In genomic region chr4:113162089-113162488, GRCh38 we compare ENCODE assay signal across 30 cellular contexts.
DNase-seq lines count a peak whose midpoint lies in the region; ATAC-seq and TF ChIP-seq lines count a peak whose summit lies in the region.
"Had no signal": no experiment of that assay in that cellular context is flagged by ENCODE, and none has a peak within 500 bp of the region (broad histone marks: within the 10 kb centered on the region; RNA-seq: fewer than 3 reads in every experiment).

No MANE protein-coding gene starts in this region.

- no peak overlapping the region for H3K9ac ChIP-seq in subcutaneous abdominal adipose tissue (ENCODE audit: low read length in 5 of 5)
- H3K9ac ChIP-seq: parathyroid adenoma had no signal

- intact Hi-C loops in MCF 10A (cut with micrococcal nuclease) (no loop called here), breast epithelium (cut with DNase I; ENCODE audit: low total_unique reads) (no loop called here)

- H3K27ac ChIP-seq in breast epithelium (peak overlapping the region in 1 of 2 donors; percentile 67), subcutaneous abdominal adipose tissue (ENCODE audit: low read depth, low read length) (peak overlapping the region; percentile 39)
- H3K27ac ChIP-seq: 22Rv1, cardiac muscle cell, parathyroid adenoma, RWPE1, upper lobe of right lung, WERI-Rb-1 had no signal

- ATAC-seq in HG02970 (IDR thresholded peaks at IDR 0.05; ENCODE audit: low FRiP score, unreplicated experiment) (no peak), HG02840 (IDR thresholded peaks at IDR 0.05; ENCODE audit: low FRiP score, unreplicated experiment) (no peak)
- ATAC-seq: activated CD8-positive, alpha-beta memory T cell treated with anti-CD3 and anti-CD28 coated beads, Interleukin-2, amount 10 ng/mL, durations not matched to agents 7 days and 5 days; activated T-cell treated with anti-CD3 and anti-CD28 coated beads, Interleukin-2, amount 50 U/mL, for 72 hours; HepG2; left colon; natural killer cell; upper lobe of right lung had no signal

- H3K27me3 Mint-ChIP-seq in MCF 10A (ENCODE audit: insufficient read depth, unreplicated experiment), result no peaks in the 10 kb centered on the region
- H3K27me3 Mint-ChIP-seq: activated CD8-positive, alpha-beta memory T cell treated with anti-CD3 and anti-CD28 coated beads, Interleukin-2, amount 10 ng/mL, durations not matched to agents 7 days and 5 days; CD4-positive, alpha-beta T cell; dendritic cell treated with granulocyte-macrophage colony-stimulating factor and Interleukin-4, amounts not matched to agents 40 ng/mL and 50 ng/mL, for 4 days had no signal

- no peaks in the 10 kb centered on the region for H3K36me3 Mint-ChIP-seq in MCF 10A (ENCODE audit: insufficient read depth, unreplicated experiment)
- H3K36me3 Mint-ChIP-seq: activated CD8-positive, alpha-beta memory T cell treated with anti-CD3 and anti-CD28 coated beads, Interleukin-2, amount 10 ng/mL, durations not matched to agents 7 days and 5 days; natural killer cell had no signal

- CTCF ChIA-PET in MCF 10A (lab: Yijun Ruan, JAX), result no interaction called here

- no peaks in the 10 kb centered on the region for H3K9me3 ChIP-seq in breast epithelium
- no peaks in the 10 kb centered on the region for H3K9me3 ChIP-seq in subcutaneous abdominal adipose tissue (ENCODE audit: control insufficient read depth in 5 of 5, low read length in 5 of 5)
- no peaks in the 10 kb centered on the region for H3K9me3 ChIP-seq in HAP-1
- H3K9me3 ChIP-seq: upper lobe of right lung had no signal

- in situ Hi-C loops in HAP-1 (cut with MboI; ENCODE audit: low sequenced_read_pairs), result no loop called here

- no peak overlapping the region for H3K4me3 ChIP-seq in breast epithelium
- H3K4me3 ChIP-seq in choroid plexus epithelial cell (ENCODE audit: low read depth, low read length), result no peak overlapping the region
- H3K4me3 ChIP-seq in subcutaneous abdominal adipose tissue (ENCODE audit: low read depth in 1 of 5, low read length in 5 of 5), result no peak overlapping the region
- H3K4me3 ChIP-seq in HAP-1, result no peak overlapping the region
- H3K4me3 ChIP-seq: cardiac muscle cell, upper lobe of right lung had no signal

- H3K4me1 ChIP-seq in breast epithelium (no peaks in the 10 kb centered on the region), subcutaneous abdominal adipose tissue (ENCODE audit: control insufficient read depth in 5 of 5, insufficient read depth in 5 of 5, low read length in 5 of 5) (peaks cover 0 to 11% (median 5%) of the 10 kb centered on the region in 5 donors), HAP-1 (peaks cover 12% of the 10 kb centered on the region)
- H3K4me1 ChIP-seq: parathyroid adenoma, upper lobe of right lung had no signal

- DNase-seq in MCF 10A (ENCODE audit: unreplicated experiment), result peak; percentile 27
- no peak for DNase-seq in breast epithelium (ENCODE audit: low spot score in 2 of 2)
- peak; percentile 15 for DNase-seq in choroid plexus epithelial cell (ENCODE audit: low read depth)
- peak; percentile 6 for DNase-seq in iris pigment epithelial cell (ENCODE audit: low read depth)
- no peak for DNase-seq in HAP-1 (ENCODE audit: low spot score in 2 of 2)
- DNase-seq: activated CD4-positive, alpha-beta T cell treated with anti-CD3 and anti-CD28 coated beads, Interleukin-2, amount 50 U/mL, for 1 hour; activated CD8-positive, alpha-beta memory T cell treated with anti-CD3 and anti-CD28 coated beads, Interleukin-2, amount 10 ng/mL, durations not matched to agents 7 days and 5 days; activated naive CD4-positive, alpha-beta T cell treated with Interleukin-2 at 50 U/mL for 16 hours; activated T-cell treated with anti-CD3 and anti-CD28 coated beads, Interleukin-2, amount 50 U/mL, for 72 hours; amygdala; CD4-positive, alpha-beta T cell; Kasumi-1; left colon; midbrain; natural killer cell; NCI-H1048; NCI-H187; NCI-H2171 treated with DMSO at 0.1 percent for 48 hours; NCI-H526 treated with DMSO at 0.1 percent for 48 hours; upper lobe of right lung; WERI-Rb-1 had no signal

- H3K9me3 Mint-ChIP-seq in MCF 10A (ENCODE audit: unreplicated experiment), result no peaks in the 10 kb centered on the region
- H3K9me3 Mint-ChIP-seq: activated T-cell treated with anti-CD3 and anti-CD28 coated beads, Interleukin-2, amount 50 U/mL, for 72 hours; CD4-positive, alpha-beta T cell; dendritic cell treated with granulocyte-macrophage colony-stimulating factor and Interleukin-4, amounts not matched to agents 40 ng/mL and 50 ng/mL, for 4 days; natural killer cell had no signal

- TF ChIP-seq POLR2A in breast epithelium (IDR thresholded peaks at IDR 0.05), result no peak

- TF ChIP-seq CTCF in MCF 10A (IDR thresholded peaks at IDR 0.05; ENCODE audit: unreplicated experiment), result no peak
- no peak for TF ChIP-seq CTCF in breast epithelium (IDR thresholded peaks at IDR 0.05)
- TF ChIP-seq CTCF in choroid plexus epithelial cell (conservative IDR thresholded peaks at IDR 0.05; ENCODE audit: low read depth, low read length), result no peak

- no peak overlapping the region for H3K4me3 Mint-ChIP-seq in MCF 10A (ENCODE audit: unreplicated experiment)
- H3K4me3 Mint-ChIP-seq: activated CD8-positive, alpha-beta memory T cell treated with anti-CD3 and anti-CD28 coated beads, Interleukin-2, amount 10 ng/mL, durations not matched to agents 7 days and 5 days; activated T-cell treated with anti-CD3 and anti-CD28 coated beads, Interleukin-2, amount 50 U/mL, for 72 hours; CD4-positive, alpha-beta T cell; dendritic cell treated with granulocyte-macrophage colony-stimulating factor and Interleukin-4, amounts not matched to agents 40 ng/mL and 50 ng/mL, for 4 days; natural killer cell had no signal

- H3K4me1 Mint-ChIP-seq in MCF 10A (ENCODE audit: insufficient read depth, unreplicated experiment), result peaks cover 23% of the 10 kb centered on the region
- H3K4me1 Mint-ChIP-seq: activated CD8-positive, alpha-beta memory T cell treated with anti-CD3 and anti-CD28 coated beads, Interleukin-2, amount 10 ng/mL, durations not matched to agents 7 days and 5 days; natural killer cell had no signal

- H3K36me3 ChIP-seq in breast epithelium, result no peaks in the 10 kb centered on the region
- no peaks in the 10 kb centered on the region for H3K36me3 ChIP-seq in subcutaneous abdominal adipose tissue (ENCODE audit: control insufficient read depth in 5 of 5, insufficient read depth in 5 of 5, low read length in 5 of 5)
- no peaks in the 10 kb centered on the region for H3K36me3 ChIP-seq in HAP-1 (replicated peaks)
- H3K36me3 ChIP-seq: cardiac muscle cell, upper lobe of right lung, WERI-Rb-1 had no signal

- peak overlapping the region; percentile 88 for H3K27ac Mint-ChIP-seq in MCF 10A (ENCODE audit: low read depth, unreplicated experiment)
- H3K27ac Mint-ChIP-seq: activated CD8-positive, alpha-beta memory T cell treated with anti-CD3 and anti-CD28 coated beads, Interleukin-2, amount 10 ng/mL, durations not matched to agents 7 days and 5 days; activated T-cell treated with anti-CD3 and anti-CD28 coated beads, Interleukin-2, amount 50 U/mL, for 72 hours; CD4-positive, alpha-beta T cell; dendritic cell treated with granulocyte-macrophage colony-stimulating factor and Interleukin-4, amounts not matched to agents 40 ng/mL and 50 ng/mL, for 4 days; natural killer cell had no signal

- no peaks in the 10 kb centered on the region for H3K27me3 ChIP-seq in breast epithelium
- H3K27me3 ChIP-seq in subcutaneous abdominal adipose tissue (ENCODE audit: control insufficient read depth in 5 of 5, insufficient read depth in 4 of 5, low read length in 5 of 5), result no peaks in the 10 kb centered on the region
- no peaks in the 10 kb centered on the region for H3K27me3 ChIP-seq in HAP-1 (ENCODE audit: low read depth)
- H3K27me3 ChIP-seq: cardiac muscle cell, upper lobe of right lung had no signal

- no TSS peak for BruUV-seq in MCF 10A (replicated peaks; lab: Mats Ljungman, UMichigan)

- POLR2A ChIA-PET in MCF 10A (lab: Yijun Ruan, JAX), result no interaction called here

Comparison
In these comparisons a context has a peak if more than half of its experiments do, and no peak if none do; other contexts are left out.
1. DNase-seq: peak in MCF 10A (single experiment), choroid plexus epithelial cell (single experiment) and iris pigment epithelial cell (single experiment); none in breast epithelium (0 of 2) and HAP-1 (0 of 2).